Comparison of ENCODE assay signal across 12 cellular contexts in genomic region chrX:153226344-153227190, GRCh38. TPM values are rescaled to one million over a fixed set of nuclear protein-coding genes. Genes with fewer than 3 reads are reported as not detected.
DNase-seq lines count a peak whose midpoint lies in the region; ATAC-seq and TF ChIP-seq lines count a peak whose summit lies in the region.
"Had no signal": no experiment of that assay in that cellular context is flagged by ENCODE, and none has a peak within 500 bp of the region (broad histone marks: within the 10 kb centered on the region; RNA-seq: fewer than 3 reads in every experiment).

No MANE protein-coding gene starts in this region.

- H3K4me1 Mint-ChIP-seq in WTC11 = peaks cover 18% of the 10 kb centered on the region
- H3K4me1 Mint-ChIP-seq: activated CD4-positive, alpha-beta T cell treated with anti-CD3 and anti-CD28 coated beads, Interleukin-2, amount 10 ng/mL, durations not matched to agents 7 days and 5 days had no signal

- ATAC-seq in WTC11 = peak; percentile 98

- POLR2A ChIA-PET in WTC11 (lab: Charles Lee) = no interaction called here

- peak overlapping the region; percentile 89 for H3K27ac Mint-ChIP-seq in WTC11
- H3K27ac Mint-ChIP-seq: activated CD4-positive, alpha-beta T cell treated with anti-CD3 and anti-CD28 coated beads, Interleukin-2, amount 10 ng/mL, durations not matched to agents 7 days and 5 days; stimulated activated naive CD8-positive, alpha-beta T cell treated with anti-CD3 and anti-CD28 coated beads, Interleukin-15, Interleukin-2, amounts not matched to agents 100 ng/mL and 50 ng/mL, for 24 hours had no signal

- DNase-seq in stimulated activated CD4-positive, alpha-beta T cell treated with anti-CD3 and anti-CD28 coated beads, Interleukin-15, amount 100 ng/mL, for 48 hours (ENCODE audit: low read depth in 2 of 2) = peak; percentile 1 to 3
- DNase-seq in stimulated activated CD4-positive, alpha-beta T cell treated with anti-CD3 and anti-CD28 coated beads, Interleukin-12 subunit alpha, Interleukin-12 subunit beta, amount 100 ng/mL, for 4 hours = no peak
- peak; percentile 91 for DNase-seq in WTC11 (ENCODE audit: low spot score)
- DNase-seq in islet precursor cell = peak; percentile 95
- DNase-seq in NCI-H128 (lab: John Stamatoyannopoulos, UW; ENCODE audit: unreplicated experiment) = no peak
- DNase-seq in dermis blood vessel endothelial cell = no peak
- DNase-seq in head of caudate nucleus = no peak
- no peak for DNase-seq in dedifferentiated amniotic fluid mesenchymal stem cell (ENCODE audit: extremely low spot score)
- DNase-seq: activated CD4-positive, alpha-beta T cell treated with anti-CD3 and anti-CD28 coated beads, Interleukin-2, amount 10 ng/mL, durations not matched to agents 7 days and 5 days; GDM1 had no signal

- H3K27me3 Mint-ChIP-seq in WTC11 (ENCODE audit: low read depth) = no peaks in the 10 kb centered on the region; the same call in 1 of the 2 replicates

- peak overlapping the region; percentile 68 for H3K4me3 Mint-ChIP-seq in WTC11
- H3K4me3 Mint-ChIP-seq: activated CD4-positive, alpha-beta T cell treated with anti-CD3 and anti-CD28 coated beads, Interleukin-2, amount 10 ng/mL, durations not matched to agents 7 days and 5 days; stimulated activated naive CD8-positive, alpha-beta T cell treated with anti-CD3 and anti-CD28 coated beads, Interleukin-15, Interleukin-2, amounts not matched to agents 100 ng/mL and 50 ng/mL, for 24 hours had no signal

- CTCF ChIA-PET in WTC11 (lab: Charles Lee) = no interaction called here

- H3K9me3 Mint-ChIP-seq in WTC11 = no peaks in the 10 kb centered on the region; the same call in 1 of the 2 replicates
- H3K9me3 Mint-ChIP-seq: activated CD4-positive, alpha-beta T cell treated with anti-CD3 and anti-CD28 coated beads, Interleukin-2, amount 10 ng/mL, durations not matched to agents 7 days and 5 days; stimulated activated naive CD8-positive, alpha-beta T cell treated with anti-CD3 and anti-CD28 coated beads, Interleukin-15, Interleukin-2, amounts not matched to agents 100 ng/mL and 50 ng/mL, for 24 hours had no signal

- H3K36me3 Mint-ChIP-seq in WTC11 = no peaks in the 10 kb centered on the region

- intact Hi-C loops in head of caudate nucleus (cut with DNase I) = no loop called here

- TF ChIP-seq CTCF in WTC11 (IDR thresholded peaks at IDR 0.05) = no peak

TF ChIP-seq in WTC11, 78 proteins besides CTCF, POLR2A, EP300 and RAD21:
- TF ChIP-seq JUN (CRISPR knock-in tag; IDR thresholded peaks at IDR 0.05) (no peak), HMGA2 (CRISPR knock-in tag; IDR thresholded peaks at IDR 0.05) (no peak), ZNF138 (CRISPR knock-in tag; conservative IDR thresholded peaks at IDR 0.05) (no peak), E2F4 (CRISPR knock-in tag; IDR thresholded peaks at IDR 0.05; ENCODE audit: borderline replicate concordance, low read depth) (no peak), SP1 (CRISPR knock-in tag; conservative IDR thresholded peaks at IDR 0.05) (0 out of 2 replicates have a peak, but pooled peaks have one; percentile 20)
- TF ChIP-seq, protein P1, sequence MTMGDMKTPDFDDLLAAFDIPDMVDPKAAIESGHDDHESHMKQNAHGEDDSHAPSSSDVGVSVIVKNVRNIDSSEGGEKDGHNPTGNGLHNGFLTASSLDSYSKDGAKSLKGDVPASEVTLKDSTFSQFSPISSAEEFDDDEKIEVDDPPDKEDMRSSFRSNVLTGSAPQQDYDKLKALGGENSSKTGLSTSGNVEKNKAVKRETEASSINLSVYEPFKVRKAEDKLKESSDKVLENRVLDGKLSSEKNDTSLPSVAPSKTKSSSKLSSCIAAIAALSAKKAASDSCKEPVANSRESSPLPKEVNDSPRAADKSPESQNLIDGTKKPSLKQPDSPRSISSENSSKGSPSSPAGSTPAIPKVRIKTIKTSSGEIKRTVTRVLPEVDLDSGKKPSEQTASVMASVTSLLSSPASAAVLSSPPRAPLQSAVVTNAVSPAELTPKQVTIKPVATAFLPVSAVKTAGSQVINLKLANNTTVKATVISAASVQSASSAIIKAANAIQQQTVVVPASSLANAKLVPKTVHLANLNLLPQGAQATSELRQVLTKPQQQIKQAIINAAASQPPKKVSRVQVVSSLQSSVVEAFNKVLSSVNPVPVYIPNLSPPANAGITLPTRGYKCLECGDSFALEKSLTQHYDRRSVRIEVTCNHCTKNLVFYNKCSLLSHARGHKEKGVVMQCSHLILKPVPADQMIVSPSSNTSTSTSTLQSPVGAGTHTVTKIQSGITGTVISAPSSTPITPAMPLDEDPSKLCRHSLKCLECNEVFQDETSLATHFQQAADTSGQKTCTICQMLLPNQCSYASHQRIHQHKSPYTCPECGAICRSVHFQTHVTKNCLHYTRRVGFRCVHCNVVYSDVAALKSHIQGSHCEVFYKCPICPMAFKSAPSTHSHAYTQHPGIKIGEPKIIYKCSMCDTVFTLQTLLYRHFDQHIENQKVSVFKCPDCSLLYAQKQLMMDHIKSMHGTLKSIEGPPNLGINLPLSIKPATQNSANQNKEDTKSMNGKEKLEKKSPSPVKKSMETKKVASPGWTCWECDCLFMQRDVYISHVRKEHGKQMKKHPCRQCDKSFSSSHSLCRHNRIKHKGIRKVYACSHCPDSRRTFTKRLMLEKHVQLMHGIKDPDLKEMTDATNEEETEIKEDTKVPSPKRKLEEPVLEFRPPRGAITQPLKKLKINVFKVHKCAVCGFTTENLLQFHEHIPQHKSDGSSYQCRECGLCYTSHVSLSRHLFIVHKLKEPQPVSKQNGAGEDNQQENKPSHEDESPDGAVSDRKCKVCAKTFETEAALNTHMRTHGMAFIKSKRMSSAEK (CRISPR knock-in tag; IDR thresholded peaks at IDR 0.05; ENCODE audit: borderline replicate concordance) = no peak
- TF ChIP-seq, protein P2, sequence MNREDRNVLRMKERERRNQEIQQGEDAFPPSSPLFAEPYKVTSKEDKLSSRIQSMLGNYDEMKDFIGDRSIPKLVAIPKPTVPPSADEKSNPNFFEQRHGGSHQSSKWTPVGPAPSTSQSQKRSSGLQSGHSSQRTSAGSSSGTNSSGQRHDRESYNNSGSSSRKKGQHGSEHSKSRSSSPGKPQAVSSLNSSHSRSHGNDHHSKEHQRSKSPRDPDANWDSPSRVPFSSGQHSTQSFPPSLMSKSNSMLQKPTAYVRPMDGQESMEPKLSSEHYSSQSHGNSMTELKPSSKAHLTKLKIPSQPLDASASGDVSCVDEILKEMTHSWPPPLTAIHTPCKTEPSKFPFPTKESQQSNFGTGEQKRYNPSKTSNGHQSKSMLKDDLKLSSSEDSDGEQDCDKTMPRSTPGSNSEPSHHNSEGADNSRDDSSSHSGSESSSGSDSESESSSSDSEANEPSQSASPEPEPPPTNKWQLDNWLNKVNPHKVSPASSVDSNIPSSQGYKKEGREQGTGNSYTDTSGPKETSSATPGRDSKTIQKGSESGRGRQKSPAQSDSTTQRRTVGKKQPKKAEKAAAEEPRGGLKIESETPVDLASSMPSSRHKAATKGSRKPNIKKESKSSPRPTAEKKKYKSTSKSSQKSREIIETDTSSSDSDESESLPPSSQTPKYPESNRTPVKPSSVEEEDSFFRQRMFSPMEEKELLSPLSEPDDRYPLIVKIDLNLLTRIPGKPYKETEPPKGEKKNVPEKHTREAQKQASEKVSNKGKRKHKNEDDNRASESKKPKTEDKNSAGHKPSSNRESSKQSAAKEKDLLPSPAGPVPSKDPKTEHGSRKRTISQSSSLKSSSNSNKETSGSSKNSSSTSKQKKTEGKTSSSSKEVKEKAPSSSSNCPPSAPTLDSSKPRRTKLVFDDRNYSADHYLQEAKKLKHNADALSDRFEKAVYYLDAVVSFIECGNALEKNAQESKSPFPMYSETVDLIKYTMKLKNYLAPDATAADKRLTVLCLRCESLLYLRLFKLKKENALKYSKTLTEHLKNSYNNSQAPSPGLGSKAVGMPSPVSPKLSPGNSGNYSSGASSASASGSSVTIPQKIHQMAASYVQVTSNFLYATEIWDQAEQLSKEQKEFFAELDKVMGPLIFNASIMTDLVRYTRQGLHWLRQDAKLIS (CRISPR knock-in tag; IDR thresholded peaks at IDR 0.05; ENCODE audit: borderline replicate concordance) = no peak
- TF ChIP-seq, protein P3, sequence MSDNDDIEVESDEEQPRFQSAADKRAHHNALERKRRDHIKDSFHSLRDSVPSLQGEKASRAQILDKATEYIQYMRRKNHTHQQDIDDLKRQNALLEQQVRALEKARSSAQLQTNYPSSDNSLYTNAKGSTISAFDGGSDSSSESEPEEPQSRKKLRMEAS (CRISPR knock-in tag; IDR thresholded peaks at IDR 0.05) = no peak
TF ChIP-seq in WTC11: peak in this region for 1.

RNA-seq across cellular contexts. Expression of gene MAGEA1, which starts 47.5 kb away (rescaled TPM):
- total RNA-seq in WTC11 (2021) = not detected in 3 replicates
- not detected in 2 replicates for total RNA-seq in dermis blood vessel endothelial cell
- total RNA-seq: activated CD4-positive, alpha-beta T cell treated with anti-CD3 and anti-CD28 coated beads, Interleukin-2, amount 10 ng/mL, durations not matched to agents 7 days and 5 days; liver had no signal

Comparison
In these comparisons a context has a peak if more than half of its experiments do, and no peak if none do; other contexts are left out.
1. DNase-seq: peak in stimulated activated CD4-positive, alpha-beta T cell treated with anti-CD3 and anti-CD28 coated beads, Interleukin-15, amount 100 ng/mL, for 48 hours (2 of 2), WTC11 (single experiment) and islet precursor cell (single experiment); none in stimulated activated CD4-positive, alpha-beta T cell treated with anti-CD3 and anti-CD28 coated beads, Interleukin-12 subunit alpha, Interleukin-12 subunit beta, amount 100 ng/mL, for 4 hours (single experiment), NCI-H128 (single experiment), dermis blood vessel endothelial cell (single experiment), head of caudate nucleus (0 of 42) and dedifferentiated amniotic fluid mesenchymal stem cell (single experiment).